Comparison of ENCODE assay signal across 16 cellular contexts in the genomic region with DNA sequence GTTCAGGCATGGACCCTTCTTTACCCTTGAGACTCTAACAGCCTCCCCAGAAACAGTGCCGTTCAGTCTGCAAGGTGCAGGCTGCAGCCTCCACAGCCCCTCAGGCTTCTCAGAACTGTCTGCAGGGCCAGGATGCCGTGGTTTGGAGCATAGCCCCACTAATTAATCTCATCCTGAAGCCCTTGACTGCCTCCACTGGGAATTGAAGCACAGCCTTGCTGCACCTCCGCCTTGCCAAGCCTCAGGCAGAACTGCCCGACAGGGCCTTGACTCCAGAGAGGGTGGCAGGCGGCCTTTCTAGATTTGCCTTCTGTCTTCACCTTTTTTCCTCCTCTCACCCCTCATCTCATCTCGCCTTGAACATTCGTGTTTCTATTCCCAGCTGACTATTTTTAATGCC.
DNase-seq lines count a peak whose midpoint lies in the region; ATAC-seq and TF ChIP-seq lines count a peak whose summit lies in the region.
"Had no signal": no experiment of that assay in that cellular context is flagged by ENCODE, and none has a peak within 500 bp of the region (broad histone marks: within the 10 kb centered on the region; RNA-seq: fewer than 3 reads in every experiment).

No MANE protein-coding gene starts in this region.

- TF ChIP-seq EP300 in upper lobe of left lung (IDR thresholded peaks at IDR 0.05) = no peak

- DNase-seq in NCI-H2107 (lab: John Stamatoyannopoulos, UW) (peak; percentile 21), NCI-H2107 treated with DMSO at 0.1 percent for 48 hours (lab: John Stamatoyannopoulos, UW; ENCODE audit: unreplicated experiment) (no peak), NCI-H524 treated with DMSO at 0.1 percent for 48 hours (lab: John Stamatoyannopoulos, UW) (peak; percentile 47), fibroblast of villous mesenchyme (ENCODE audit: low read depth) (peak; percentile 11), upper lobe of left lung (no peak), brain microvascular endothelial cell (no peak), MV-4-11 (lab: John Stamatoyannopoulos, UW) (no peak)
- no peak for DNase-seq in stimulated activated CD4-positive, alpha-beta T cell treated with anti-CD3 and anti-CD28 coated beads, Interleukin-2, amount 100 ng/mL, for 24 hours
- DNase-seq: 8988T; activated CD4-positive, alpha-beta T cell treated with anti-CD3 and anti-CD28 coated beads, Interleukin-2, amount 10 ng/mL, durations not matched to agents 24 days and 14 days; Calu3; GOT3; mucosa of descending colon; NCI-H2227 treated with DMSO at 0.1 percent for 48 hours; thyroid gland had no signal

- in situ Hi-C loops in brain microvascular endothelial cell (cut with HindIII; ENCODE audit: low pct_ligation_motif_present, low sequenced_read_pairs) = no loop called here

- H3K27me3 ChIP-seq in upper lobe of left lung (no peaks in the 10 kb centered on the region), brain microvascular endothelial cell (replicated peaks) (no peaks in the 10 kb centered on the region)
- H3K27me3 ChIP-seq: left lung, thyroid gland had no signal

- TF ChIP-seq POLR2A in upper lobe of left lung (IDR thresholded peaks at IDR 0.05) = no peak

- ATAC-seq in upper lobe of left lung (ENCODE audit: low FRiP score in 2 of 2) = no peak
- ATAC-seq: left lung, mucosa of descending colon had no signal

- no peak overlapping the region for H3K4me3 ChIP-seq in fibroblast of villous mesenchyme (ENCODE audit: low read depth, low read length)
- no peak overlapping the region for H3K4me3 ChIP-seq in upper lobe of left lung
- H3K4me3 ChIP-seq in brain microvascular endothelial cell (ENCODE audit: low read depth, low read length) = no peak overlapping the region
- H3K4me3 ChIP-seq: left lung, mucosa of descending colon, thyroid gland had no signal

- 81 to 94% methylated on average over 6 to 7 of the region's 7 CpGs for WGBS in upper lobe of left lung, 2 donors

- TF ChIP-seq CTCF in fibroblast of villous mesenchyme (IDR thresholded peaks at IDR 0.05; ENCODE audit: insufficient read depth, low read depth, low read length) (no peak), upper lobe of left lung (IDR thresholded peaks at IDR 0.05) (no peak), brain microvascular endothelial cell (IDR thresholded peaks at IDR 0.05; ENCODE audit: low read depth, low read length, missing control alignments) (no peak)

- peaks cover 0 to 9% (median 6%) of the 10 kb centered on the region in 4 donors for H3K9me3 ChIP-seq in upper lobe of left lung
- H3K9me3 ChIP-seq: thyroid gland had no signal

- peaks cover 0 to 2% (median 0%) of the 10 kb centered on the region in 4 donors for H3K36me3 ChIP-seq in upper lobe of left lung
- no peaks in the 10 kb centered on the region for H3K36me3 ChIP-seq in brain microvascular endothelial cell (replicated peaks)
- H3K36me3 ChIP-seq: thyroid gland had no signal

- H3K4me1 ChIP-seq in upper lobe of left lung = peaks cover 20 to 34% (median 28%) of the 10 kb centered on the region in 4 donors
- H3K4me1 ChIP-seq: thyroid gland had no signal

- peak overlapping the region in 3 of 4 donors; percentile 68 to 77 (median 72) for H3K27ac ChIP-seq in upper lobe of left lung
- H3K27ac ChIP-seq in brain microvascular endothelial cell = no peak overlapping the region
- H3K27ac ChIP-seq: thyroid gland had no signal

Comparison
In these comparisons a context has a peak if more than half of its experiments do, and no peak if none do; other contexts are left out.
1. DNase-seq: peak in NCI-H2107 (single experiment), NCI-H524 treated with DMSO at 0.1 percent for 48 hours (single experiment) and fibroblast of villous mesenchyme (single experiment); none in NCI-H2107 treated with DMSO at 0.1 percent for 48 hours (single experiment), upper lobe of left lung (0 of 2), brain microvascular endothelial cell (single experiment), MV-4-11 (single experiment) and stimulated activated CD4-positive, alpha-beta T cell treated with anti-CD3 and anti-CD28 coated beads, Interleukin-2, amount 100 ng/mL, for 24 hours (0 of 2).